22 cellular contexts compared by ENCODE assay signal in the genomic region with DNA sequence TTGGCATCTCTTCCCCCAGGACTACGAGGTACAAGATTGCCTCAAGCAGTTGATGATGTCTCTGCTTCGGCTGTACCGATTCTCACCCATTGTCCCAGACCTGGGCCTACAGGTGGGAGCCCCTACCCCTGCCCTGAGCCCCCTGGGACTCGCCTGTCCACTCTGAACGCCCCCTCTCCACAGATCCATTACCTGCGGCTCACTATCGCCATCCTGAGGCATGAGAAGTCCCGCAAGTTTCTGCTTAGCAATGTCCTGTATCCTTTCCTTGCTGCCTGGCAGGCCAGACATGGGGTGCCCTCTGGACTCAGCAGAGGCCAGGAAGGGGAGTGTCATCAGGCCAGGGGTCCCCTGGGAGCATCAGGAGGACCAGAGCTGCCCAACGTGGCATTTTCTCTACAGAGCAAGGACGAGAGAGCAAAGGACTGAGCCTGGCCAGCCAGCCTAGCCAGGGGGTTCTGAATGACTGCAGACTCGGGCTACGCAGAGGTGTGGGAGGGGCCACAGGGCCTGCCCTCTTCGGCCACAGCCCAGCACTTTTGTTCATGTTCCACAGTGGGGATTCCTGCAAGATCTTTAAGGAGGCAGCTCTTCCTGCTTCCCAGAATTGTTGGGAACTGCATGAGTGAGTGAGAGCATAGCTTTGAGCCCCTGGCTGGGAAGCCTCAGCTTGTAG. TPM values are rescaled to one million over a fixed set of nuclear protein-coding genes. Genes with fewer than 3 reads are reported as not detected.
DNase-seq lines count a peak whose midpoint lies in the region; ATAC-seq, FAIRE-seq and TF ChIP-seq lines count a peak whose summit lies in the region.
"Had no signal": no experiment of that assay in that cellular context is flagged by ENCODE, and none has a peak within 500 bp of the region (broad histone marks: within the 10 kb centered on the region; RNA-seq: fewer than 3 reads in every experiment).

No MANE protein-coding gene starts in this region.

- H3K27me3 Mint-ChIP-seq in MCF 10A (ENCODE audit: insufficient read depth, unreplicated experiment): no peaks in the 10 kb centered on the region
- H3K27me3 Mint-ChIP-seq: brain had no signal

- TF ChIP-seq CTCF in MCF 10A (IDR thresholded peaks at IDR 0.05; ENCODE audit: unreplicated experiment) (peak; percentile 13), mammary epithelial cell (conservative IDR thresholded peaks at IDR 0.05 in 1 of 2, IDR thresholded peaks at IDR 0.05 in 1 of 2; ENCODE audit: extremely low read depth in 1 of 2, insufficient read depth in 1 of 2, low read depth in 1 of 2, low read length in 2 of 2) (no peak), NB4 (IDR thresholded peaks at IDR 0.05; ENCODE audit: low read depth, low read length) (peak; percentile 19), H1 (IDR thresholded peaks at IDR 0.05; ENCODE audit: control extremely low read depth in 1 of 3, insufficient read depth in 1 of 3, low read depth in 1 of 3, low read length in 3 of 3) (peak in 2 of 3 experiments; percentile 59 to 66; a peak in 3 of 4 replicates), retinal pigment epithelial cell (conservative IDR thresholded peaks at IDR 0.05; ENCODE audit: low read depth, low read length) (peak; percentile 17), suprapubic skin (IDR thresholded peaks at IDR 0.05) (no peak)

- no peak overlapping the region for H3K4me3 Mint-ChIP-seq in MCF 10A (ENCODE audit: unreplicated experiment)
- H3K4me3 Mint-ChIP-seq: brain had no signal

- no peak overlapping the region for H2BK20ac ChIP-seq in H1 (ENCODE audit: low read length)

- H2BK5ac ChIP-seq in H1 (ENCODE audit: low read depth, low read length): no peak overlapping the region; the same call in 1 of the 2 replicates

- H2BK12ac ChIP-seq in H1 (ENCODE audit: low read depth, low read length): no peak overlapping the region

- H3K4ac ChIP-seq in H1 (replicated peaks; ENCODE audit: insufficient read length, low read depth, low read length): no peak overlapping the region

- H3K9me3 Mint-ChIP-seq in MCF 10A (ENCODE audit: unreplicated experiment): no peaks in the 10 kb centered on the region
- H3K9me3 Mint-ChIP-seq: brain had no signal

- H3K18ac ChIP-seq in H1 (ENCODE audit: extremely low read depth, low read length): no peak overlapping the region

- H3K23me2 ChIP-seq in H1 (ENCODE audit: low read depth, low read length): no peaks in the 10 kb centered on the region

- H3K27me3 ChIP-seq in mammary epithelial cell (ENCODE audit: insufficient read depth, low read length) (no peaks in the 10 kb centered on the region), H1 (replicated peaks in 1 of 4; ENCODE audit: control insufficient read depth in 3 of 4, extremely low read depth in 1 of 4, insufficient read depth in 3 of 4, low read length in 3 of 4) (no peaks in the 10 kb centered on the region), suprapubic skin (no peaks in the 10 kb centered on the region)
- H3K27me3 ChIP-seq: BLaER1 treated with 17β-estradiol and CSF1 and Interleukin-3, amounts not matched to agents 10 nM and 100 nM; hepatocyte; right atrium auricular region had no signal

- TF ChIP-seq RAD21 in H1 (IDR thresholded peaks at IDR 0.05 in 1 of 2, conservative IDR thresholded peaks at IDR 0.05 in 1 of 2; ENCODE audit: low read depth in 2 of 2, low read length in 2 of 2): peak; percentile 33 to 46

- intact Hi-C loops in MCF 10A (cut with micrococcal nuclease): no loop called here
- intact Hi-C loops in mammary epithelial cell (cut with micrococcal nuclease): loop anchor here (10.0 kb wide), 1 partner anchor 484 kb away; no protein-coding TSS in a partner anchor

- H3K9ac ChIP-seq in mammary epithelial cell (ENCODE audit: insufficient read depth, low read length) (no peak overlapping the region), H1 (replicated peaks in 1 of 4; ENCODE audit: extremely low read depth in 1 of 4, low read depth in 3 of 4, low read length in 3 of 4) (peak overlapping the region in 1 of 4 experiments; percentile 2; a peak in 1 of 7 replicates)

- H3K36me3 ChIP-seq in mammary epithelial cell (ENCODE audit: insufficient read depth, low read length) (no peaks in the 10 kb centered on the region), H1 (ENCODE audit: control insufficient read depth in 2 of 4, insufficient read depth in 4 of 4, low read length in 3 of 4) (peaks cover 4 to 5% (median 5%) of the 10 kb centered on the region in 4 experiments; a peak in 5 of 8 replicates), suprapubic skin (peaks cover 70% of the 10 kb centered on the region)

- peaks cover 7% of the 10 kb centered on the region for H3K36me3 Mint-ChIP-seq in MCF 10A (ENCODE audit: insufficient read depth, unreplicated experiment)

- no peak for TF ChIP-seq EP300 in H1 (IDR thresholded peaks at IDR 0.05; ENCODE audit: borderline replicate concordance in 1 of 2, low read depth in 2 of 2, low read length in 2 of 2)
- no peak for TF ChIP-seq EP300 in suprapubic skin (IDR thresholded peaks at IDR 0.05)

- H4K20me1 ChIP-seq in mammary epithelial cell (ENCODE audit: insufficient read depth, low read length) (no peaks in the 10 kb centered on the region), H1 (replicated peaks in 1 of 2; ENCODE audit: control insufficient read depth in 1 of 2, insufficient read depth in 2 of 2, low read length in 2 of 2) (peaks cover 8 to 13% of the 10 kb centered on the region in 2 experiments)

- no peak overlapping the region for H3K14ac ChIP-seq in H1 (ENCODE audit: insufficient read length)

- no peak overlapping the region for H3K27ac ChIP-seq in mammary epithelial cell (ENCODE audit: insufficient read depth, low read depth, low read length)
- H3K27ac ChIP-seq in H1 (ENCODE audit: low read depth, low read length): no peak overlapping the region
- no peak overlapping the region for H3K27ac ChIP-seq in suprapubic skin
- H3K27ac ChIP-seq: hepatocyte, right atrium auricular region had no signal

- no peak overlapping the region for H3K27ac Mint-ChIP-seq in MCF 10A (ENCODE audit: low read depth, unreplicated experiment)

- H3K4me2 ChIP-seq in mammary epithelial cell (ENCODE audit: insufficient read depth, low read depth, low read length) (no peak overlapping the region), H1 (ENCODE audit: insufficient read depth in 1 of 2, low read depth in 2 of 2, low read length in 2 of 2) (no peak overlapping the region)
- H3K4me2 ChIP-seq: hepatocyte had no signal

- no peak overlapping the region for H3K23ac ChIP-seq in H1 (ENCODE audit: insufficient read length)

- in situ Hi-C loops in mammary epithelial cell (cut with MboI; ENCODE audit: low sequenced_read_pairs in 2 of 2): loop anchor here (5.0 to 10.0 kb wide), 3 partner anchors 134 to 204 kb away; a partner anchor contains a TSS

- CTCF ChIA-PET in MCF 10A (lab: Yijun Ruan, JAX): interaction anchor here (0.7 to 2.4 kb wide), 9 partner anchors 9 to 731 kb away, joined by 3 to 15 read pairs (median 3); a partner anchor contains a TSS
- CTCF ChIA-PET in mammary epithelial cell (lab: Charles Lee; ENCODE audit: low non-redundant PET): interaction anchor here (0.6 kb wide), 1 partner anchor 161 kb away, joined by 3 read pairs; no protein-coding TSS in a partner anchor
- CTCF ChIA-PET in H1 (lab: Charles Lee; ENCODE audit: partially characterized antibody): interaction anchor here (0.5 to 9.7 kb wide), 65 partner anchors 9 to 562 kb away, joined by 3 to 127 read pairs (median 4); a partner anchor contains a TSS

- H3K4me1 ChIP-seq in mammary epithelial cell (ENCODE audit: insufficient read depth, low read length): no peaks in the 10 kb centered on the region
- H3K4me1 ChIP-seq in H1 (replicated peaks in 1 of 4; ENCODE audit: control insufficient read depth in 3 of 4, insufficient read depth in 4 of 4, low read length in 3 of 4): peaks cover 0 to 9% (median 5%) of the 10 kb centered on the region in 4 experiments; a peak in 5 of 7 replicates
- H3K4me1 ChIP-seq in suprapubic skin: peaks cover 2% of the 10 kb centered on the region
- H3K4me1 ChIP-seq: HAP-1 had no signal

- no peak overlapping the region for H2BK120ac ChIP-seq in H1 (replicated peaks; ENCODE audit: low read depth, low read length)

- DNase-seq in MCF 10A (ENCODE audit: unreplicated experiment) (no peak), mammary epithelial cell (no peak), NB4 (ENCODE audit: low read depth) (no peak), H1 (ENCODE audit: low read depth in 1 of 2, low spot score in 2 of 2) (peak in 1 of 2 experiments; percentile 71), retinal pigment epithelial cell (ENCODE audit: low read depth) (no peak), suprapubic skin (ENCODE audit: low spot score in 2 of 2) (no peak), NCI-H2171 (lab: John Stamatoyannopoulos, UW) (no peak)
- DNase-seq: activated CD4-positive, alpha-beta T cell treated with anti-CD3 and anti-CD28 coated beads, Interleukin-2, amount 50 U/mL, for 1 hour; activated CD8-positive, alpha-beta memory T cell treated with anti-CD3 and anti-CD28 coated beads, Interleukin-2, amount 50 U/mL, for 4 hours; activated gamma-delta T cell; NCI-H1417; NCI-H526; SHP77 treated with DMSO at 0.1 percent for 48 hours; T-helper 1 cell had no signal

- H2BK15ac ChIP-seq in H1 (ENCODE audit: low read length): no peak overlapping the region

- TF ChIP-seq POLR2A in NB4 (IDR thresholded peaks at IDR 0.05; ENCODE audit: extremely low read depth, insufficient read length) (no peak), H1 (IDR thresholded peaks at IDR 0.05; ENCODE audit: control extremely low read depth in 1 of 2, low read depth in 2 of 2, low read length in 2 of 2) (no peak), suprapubic skin (IDR thresholded peaks at IDR 0.05) (no peak)

- H3K4me1 Mint-ChIP-seq in MCF 10A (ENCODE audit: insufficient read depth, unreplicated experiment): no peaks in the 10 kb centered on the region
- H3K4me1 Mint-ChIP-seq: brain had no signal

- dilution Hi-C loops in mammary epithelial cell (cut with HindIII; ENCODE audit: low sequenced_read_pairs): loop anchor here (5.0 kb wide), 1 partner anchor 72 kb away; no protein-coding TSS in a partner anchor

- H2AFZ ChIP-seq in mammary epithelial cell (ENCODE audit: low read depth, low read length): no peak overlapping the region
- H2AFZ ChIP-seq in H1 (ENCODE audit: low read length): no peak overlapping the region
- H2AFZ ChIP-seq: hepatocyte had no signal

- H3K79me1 ChIP-seq in H1 (ENCODE audit: low read depth, low read length): no peaks in the 10 kb centered on the region

- H3K79me2 ChIP-seq in mammary epithelial cell (ENCODE audit: insufficient read depth, low read length) (no peaks in the 10 kb centered on the region), H1 (ENCODE audit: control insufficient read depth in 1 of 2, insufficient read depth in 2 of 2, low read length in 2 of 2) (no peaks in the 10 kb centered on the region)
- H3K79me2 ChIP-seq: hepatocyte had no signal

- 78% methylated on average over 10 of the region's 13 CpGs for WGBS in mammary epithelial cell (ENCODE audit: low coverage, missing lambda C conversion rate)
- WGBS in H1 (ENCODE audit: extremely low coverage in 1 of 2, insufficient coverage in 1 of 2, insufficient read length in 1 of 2, insufficient replicate concordance in 2 of 2, low coverage in 1 of 2, low lambda C conversion rate in 2 of 2, missing lambda C conversion rate in 1 of 2), 2 experiments: 86% methylated on average over 13 of the region's 13 CpGs; no CpG with 5 or more reads in 1 of the 2 experiments
- 77% methylated on average over 7 of the region's 13 CpGs for WGBS in suprapubic skin

- H2AK5ac ChIP-seq in H1 (ENCODE audit: low read depth, low read length): no peak overlapping the region

- H4K91ac ChIP-seq in H1 (replicated peaks; ENCODE audit: insufficient read length, low read length): no peak overlapping the region

- H3K4me3 ChIP-seq in mammary epithelial cell (replicated peaks in 1 of 3; ENCODE audit: insufficient read depth in 1 of 3, low read depth in 2 of 3, low read length in 3 of 3): no peak overlapping the region
- no peak overlapping the region for H3K4me3 ChIP-seq in NB4 (ENCODE audit: low read depth, low read length)
- no peak overlapping the region for H3K4me3 ChIP-seq in H1 (ENCODE audit: extremely low read depth in 1 of 4, insufficient read depth in 2 of 4, low read depth in 3 of 4, low read length in 4 of 4)
- no peak overlapping the region for H3K4me3 ChIP-seq in retinal pigment epithelial cell (ENCODE audit: low read length)
- H3K4me3 ChIP-seq in suprapubic skin: no peak overlapping the region
- H3K4me3 ChIP-seq: BLaER1 treated with 17β-estradiol and CSF1 and Interleukin-3, amounts not matched to agents 10 nM and 100 nM; HAP-1; hepatocyte; lung; right atrium auricular region had no signal

- H3K9me3 ChIP-seq in mammary epithelial cell (replicated peaks; ENCODE audit: insufficient read depth, low read length) (no peaks in the 10 kb centered on the region), H1 (ENCODE audit: insufficient read depth in 2 of 2, low read depth in 1 of 2, low read length in 1 of 2) (no peaks in the 10 kb centered on the region), suprapubic skin (no peaks in the 10 kb centered on the region)
- H3K9me3 ChIP-seq: BLaER1 treated with 17β-estradiol and CSF1 and Interleukin-3, amounts not matched to agents 10 nM and 100 nM; HAP-1; right atrium auricular region had no signal

- no peak for FAIRE-seq in H1 (lab: Jason Lieb, UNC)
- FAIRE-seq: kidney had no signal

- H4K5ac ChIP-seq in H1 (ENCODE audit: insufficient read length, low read depth, low read length): no peak overlapping the region

- no peak overlapping the region for H3K56ac ChIP-seq in H1 (replicated peaks; ENCODE audit: insufficient read length, low read depth, low read length)

- H4K8ac ChIP-seq in H1 (ENCODE audit: extremely low read depth, insufficient read depth, low read length): peak overlapping the region; percentile 5; the same call in 1 of the 2 replicates

- POLR2A ChIA-PET in MCF 10A (lab: Yijun Ruan, JAX): interaction anchor here (1.8 kb wide), 1 partner anchor 23 kb away, joined by 4 read pairs; a partner anchor contains a TSS
- POLR2A ChIA-PET in H1 (lab: Charles Lee; ENCODE audit: partially characterized antibody): interaction anchor here (0.6 to 5.7 kb wide), 10 partner anchors 11 to 272 kb away, joined by 3 to 57 read pairs (median 4); a partner anchor contains a TSS

- BruUV-seq in MCF 10A (replicated peaks; lab: Mats Ljungman, UMichigan) (no TSS peak), mammary epithelial cell (replicated peaks; lab: Mats Ljungman, UMichigan) (no TSS peak)

- no peak for ATAC-seq in GM18517 (IDR thresholded peaks at IDR 0.05; ENCODE audit: unreplicated experiment)

RNA-seq across cellular contexts. Expression of a gene that starts 11.2 kb away (rescaled TPM):
- total RNA-seq in MCF 10A (2022) (47.8 and 48.6 TPM in 2 replicates), mammary epithelial cell (10 to 100 TPM; 27.7 to 41.5 TPM), suprapubic skin (10 to 100 TPM; 23.6 to 88.3 (median 33.9) TPM)
- polyA plus RNA-seq in mammary epithelial cell (34.0 TPM), H1 (2011; rRNA removed) (57.7 and 71.5 TPM in 2 replicates)
- polyA minus RNA-seq in mammary epithelial cell: 54.0 TPM
- total RNA-seq in H1 (2021; fragmentation: NEBNext Ultra II Directional; extraction: Animal tissue kit (Norgen Biotek cat#: 25700)): 30.5 and 34.2 TPM in 2 replicates
- polyA plus RNA-seq in H1 (2011; cell fraction: cytosol; rRNA removed): 42.3 TPM
- polyA plus RNA-seq in H1 (2011; cell fraction: nucleus; rRNA removed): 154 TPM
- polyA plus RNA-seq in H1 (2012, experiment 1 of 2): 14.4 to 33.7 TPM (median 28.7 TPM) in 4 replicates
- 25.2 TPM for polyA plus RNA-seq in H1 (2012, experiment 2 of 2)
- polyA plus RNA-seq in H1 (2013, experiment 1 of 2): 25.4 TPM
- 26.8 TPM for polyA plus RNA-seq in H1 (2013, experiment 2 of 2)
- 49.8 TPM in 2 replicates for polyA minus RNA-seq in H1 (2011; rRNA and poly(A)+ RNA removed)
- polyA minus RNA-seq in H1 (2011; cell fraction: cytosol; rRNA and poly(A)+ RNA removed): 26.6 TPM
- 51.9 TPM for polyA minus RNA-seq in H1 (2011; cell fraction: nucleus; rRNA and poly(A)+ RNA removed)

RNA-seq across cellular contexts. Expression of a gene that starts 11.3 kb away (rescaled TPM):
- total RNA-seq in MCF 10A (2022): 16.3 and 18.2 TPM in 2 replicates
- 10 to 100 TPM in 1 of 2 donors, 1 to 10 TPM in 1; 8.3 to 13.6 TPM for total RNA-seq in mammary epithelial cell
- 5.5 TPM for polyA plus RNA-seq in mammary epithelial cell
- polyA minus RNA-seq in mammary epithelial cell: not detected
- total RNA-seq in H1 (2021; fragmentation: NEBNext Ultra II Directional; extraction: Animal tissue kit (Norgen Biotek cat#: 25700)): 6.2 and 8.5 TPM in 2 replicates
- polyA plus RNA-seq in H1 (2011; rRNA removed): 9.5 and 14.2 TPM in 2 replicates
- polyA plus RNA-seq in H1 (2011; cell fraction: cytosol; rRNA removed): 13.9 TPM
- polyA plus RNA-seq in H1 (2011; cell fraction: nucleus; rRNA removed): 85.9 TPM
- 9.0 to 11.8 TPM (median 9.3 TPM) in 4 replicates for polyA plus RNA-seq in H1 (2012, experiment 1 of 2)
- polyA plus RNA-seq in H1 (2012, experiment 2 of 2): 4.6 TPM
- 8.6 TPM for polyA plus RNA-seq in H1 (2013, experiment 1 of 2)
- polyA plus RNA-seq in H1 (2013, experiment 2 of 2): 7.0 TPM
- polyA minus RNA-seq in H1 (2011; rRNA and poly(A)+ RNA removed): 6.0 and 7.3 TPM in 2 replicates
- 13.4 TPM for polyA minus RNA-seq in H1 (2011; cell fraction: cytosol; rRNA and poly(A)+ RNA removed)
- polyA minus RNA-seq in H1 (2011; cell fraction: nucleus; rRNA and poly(A)+ RNA removed): 23.3 TPM
- total RNA-seq in suprapubic skin: 10 to 100 TPM; 16.7 to 83.4 (median 21.9) TPM

RNA-seq across cellular contexts. Expression of a gene that starts 18.9 kb away (rescaled TPM):
- total RNA-seq in MCF 10A (2022) (0.79 TPM in 1 of 2 replicates, not detected in the other), mammary epithelial cell (under 1 TPM in 1 of 2 donors, not detected in 1; 0.50 TPM), suprapubic skin (1 to 10 TPM; 1.6 to 3.8 (median 2.5) TPM)
- polyA plus RNA-seq in mammary epithelial cell (not detected), H1 (2011; rRNA removed) (8.8 and 13.1 TPM in 2 replicates)
- 2.1 TPM for polyA minus RNA-seq in mammary epithelial cell
- total RNA-seq in H1 (2021; fragmentation: NEBNext Ultra II Directional; extraction: Animal tissue kit (Norgen Biotek cat#: 25700)): 1.6 and 2.9 TPM in 2 replicates
- polyA plus RNA-seq in H1 (2011; cell fraction: cytosol; rRNA removed): 5.9 TPM
- 7.3 TPM for polyA plus RNA-seq in H1 (2011; cell fraction: nucleus; rRNA removed)
- polyA plus RNA-seq in H1 (2012, experiment 1 of 2): 3.7 to 6.4 TPM (median 6.0 TPM) in 4 replicates
- polyA plus RNA-seq in H1 (2012, experiment 2 of 2): 5.3 TPM
- 7.9 TPM for polyA plus RNA-seq in H1 (2013, experiment 1 of 2)
- 7.7 TPM for polyA plus RNA-seq in H1 (2013, experiment 2 of 2)
- 3.1 and 3.4 TPM in 2 replicates for polyA minus RNA-seq in H1 (2011; rRNA and poly(A)+ RNA removed)
- 8.0 TPM for polyA minus RNA-seq in H1 (2011; cell fraction: cytosol; rRNA and poly(A)+ RNA removed)
- 14.2 TPM for polyA minus RNA-seq in H1 (2011; cell fraction: nucleus; rRNA and poly(A)+ RNA removed)
- total RNA-seq: kidney had no signal

RNA-seq across cellular contexts. Expression of a gene that starts 23.2 kb away (rescaled TPM):
- total RNA-seq in MCF 10A (2022) (84.3 and 88.1 TPM in 2 replicates), mammary epithelial cell (10 to 100 TPM; 19.2 to 38.4 TPM), suprapubic skin (10 to 100 TPM; 14.0 to 25.0 (median 17.3) TPM)
- polyA plus RNA-seq in mammary epithelial cell (40.7 TPM), H1 (2011; rRNA removed) (20.9 and 26.6 TPM in 2 replicates)
- 48.7 TPM for polyA minus RNA-seq in mammary epithelial cell
- total RNA-seq in H1 (2021; fragmentation: NEBNext Ultra II Directional; extraction: Animal tissue kit (Norgen Biotek cat#: 25700)): 23.9 and 24.0 TPM in 2 replicates
- 22.7 TPM for polyA plus RNA-seq in H1 (2011; cell fraction: cytosol; rRNA removed)
- 27.5 TPM for polyA plus RNA-seq in H1 (2011; cell fraction: nucleus; rRNA removed)
- 11.9 to 25.8 TPM (median 24.2 TPM) in 4 replicates for polyA plus RNA-seq in H1 (2012, experiment 1 of 2)
- polyA plus RNA-seq in H1 (2012, experiment 2 of 2): 21.9 TPM
- 8.3 TPM for polyA plus RNA-seq in H1 (2013, experiment 1 of 2)
- polyA plus RNA-seq in H1 (2013, experiment 2 of 2): 9.1 TPM
- polyA minus RNA-seq in H1 (2011; rRNA and poly(A)+ RNA removed): 24.6 and 27.9 TPM in 2 replicates
- polyA minus RNA-seq in H1 (2011; cell fraction: cytosol; rRNA and poly(A)+ RNA removed): 15.9 TPM
- 27.7 TPM for polyA minus RNA-seq in H1 (2011; cell fraction: nucleus; rRNA and poly(A)+ RNA removed)

RNA-seq across cellular contexts. Expression of a gene that starts 26.4 kb away (rescaled TPM):
- total RNA-seq in MCF 10A (2022): 95.8 and 127 TPM in 2 replicates
- 100 to 1,000 TPM; 130 to 183 TPM for total RNA-seq in mammary epithelial cell
- 188 TPM for polyA plus RNA-seq in mammary epithelial cell
- polyA minus RNA-seq in mammary epithelial cell: 270 TPM
- 222 and 236 TPM in 2 replicates for total RNA-seq in H1 (2021; fragmentation: NEBNext Ultra II Directional; extraction: Animal tissue kit (Norgen Biotek cat#: 25700))
- polyA plus RNA-seq in H1 (2011; rRNA removed): 260 and 275 TPM in 2 replicates
- 237 TPM for polyA plus RNA-seq in H1 (2011; cell fraction: cytosol; rRNA removed)
- 509 TPM for polyA plus RNA-seq in H1 (2011; cell fraction: nucleus; rRNA removed)
- polyA plus RNA-seq in H1 (2012, experiment 1 of 2): 188 to 293 TPM (median 261 TPM) in 4 replicates
- polyA plus RNA-seq in H1 (2012, experiment 2 of 2): 246 TPM
- polyA plus RNA-seq in H1 (2013, experiment 1 of 2): 99.8 TPM
- polyA plus RNA-seq in H1 (2013, experiment 2 of 2): 92.7 TPM
- polyA minus RNA-seq in H1 (2011; rRNA and poly(A)+ RNA removed): 303 and 366 TPM in 2 replicates
- polyA minus RNA-seq in H1 (2011; cell fraction: cytosol; rRNA and poly(A)+ RNA removed): 156 TPM
- polyA minus RNA-seq in H1 (2011; cell fraction: nucleus; rRNA and poly(A)+ RNA removed): 198 TPM
- total RNA-seq in suprapubic skin: 100 to 1,000 TPM in 1 of 4 donors, 10 to 100 TPM in 3; 81.8 to 103 (median 91.2) TPM

Comparison
In these comparisons a context has a peak if more than half of its experiments do, and no peak if none do; other contexts are left out.
1. CTCF ChIP-seq: peak in MCF 10A (single experiment), NB4 (single experiment), H1 (2 of 3) and retinal pigment epithelial cell (single experiment); none in mammary epithelial cell (0 of 2) and suprapubic skin (0 of 2).